In the genomic region with DNA sequence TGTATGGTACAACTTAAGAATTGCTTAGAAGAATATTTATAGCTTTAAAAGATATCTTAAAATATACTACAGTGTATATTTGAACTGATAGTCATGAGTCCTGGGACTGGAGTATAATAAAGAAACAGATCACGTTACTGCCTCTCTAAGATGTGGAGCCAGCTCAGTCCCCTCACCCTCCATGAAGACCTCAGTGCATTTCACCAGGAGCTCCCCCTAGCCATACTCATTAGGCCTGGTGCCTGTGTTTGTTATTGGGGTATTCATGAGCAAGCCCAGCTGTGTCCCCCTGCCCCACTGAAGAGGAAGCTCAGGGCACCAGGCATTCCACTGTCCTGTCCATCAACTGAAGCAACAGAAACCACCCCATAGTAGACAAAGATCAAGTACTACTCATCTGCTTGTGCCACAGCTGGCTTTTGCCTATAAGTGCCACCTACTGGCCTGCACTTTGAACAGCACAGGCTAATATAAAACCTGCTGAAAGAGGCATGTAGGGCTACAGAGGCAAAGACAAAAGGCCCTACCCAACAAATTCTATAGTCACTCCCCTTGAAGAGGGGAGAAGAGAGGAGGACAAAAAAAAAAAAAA, we compare ENCODE assay signal across 1 cellular context.
TF ChIP-seq lines count a peak whose summit lies in the region.

No MANE protein-coding gene starts in this region.

TF ChIP-seq in IMR-90, 13 proteins besides CTCF, POLR2A, EP300 and RAD21:
- TF ChIP-seq, protein P1, sequence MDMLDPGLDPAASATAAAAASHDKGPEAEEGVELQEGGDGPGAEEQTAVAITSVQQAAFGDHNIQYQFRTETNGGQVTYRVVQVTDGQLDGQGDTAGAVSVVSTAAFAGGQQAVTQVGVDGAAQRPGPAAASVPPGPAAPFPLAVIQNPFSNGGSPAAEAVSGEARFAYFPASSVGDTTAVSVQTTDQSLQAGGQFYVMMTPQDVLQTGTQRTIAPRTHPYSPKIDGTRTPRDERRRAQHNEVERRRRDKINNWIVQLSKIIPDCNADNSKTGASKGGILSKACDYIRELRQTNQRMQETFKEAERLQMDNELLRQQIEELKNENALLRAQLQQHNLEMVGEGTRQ (IDR thresholded peaks at IDR 0.05; ENCODE audit: low read depth, low read length), result no peak
